31 cellular contexts compared by ENCODE assay signal in the genomic region with DNA sequence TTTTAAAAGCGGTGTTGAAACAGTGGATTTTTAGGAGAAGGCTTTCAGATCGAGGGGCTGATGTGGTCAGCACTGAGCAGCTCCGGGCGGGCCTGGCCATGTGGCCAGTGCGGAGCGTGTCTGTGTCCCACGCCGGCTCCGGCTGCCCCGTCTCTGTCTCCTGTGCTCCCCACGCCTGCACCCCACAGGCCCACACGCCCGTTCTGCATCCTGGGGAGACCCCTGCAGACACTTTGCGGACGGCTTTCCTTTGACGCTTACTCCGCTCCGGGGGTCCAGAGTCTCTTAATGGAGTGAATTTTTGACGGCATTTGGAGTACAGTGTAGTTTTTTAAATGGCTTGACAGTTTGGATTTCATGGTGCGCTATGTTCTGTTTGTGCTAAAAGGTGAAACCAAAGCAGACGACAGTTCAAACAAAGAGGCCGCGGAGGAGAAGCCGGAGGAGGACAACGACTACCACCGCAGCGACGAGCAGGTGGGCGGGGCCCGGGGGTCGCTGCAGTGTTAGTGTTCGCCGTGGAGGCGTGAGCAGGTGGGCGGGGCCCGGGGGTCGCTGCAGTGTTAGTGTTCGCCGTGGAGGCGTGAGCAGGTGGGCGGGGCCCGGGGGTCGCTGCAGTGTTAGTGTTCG. TPM values are rescaled to one million over a fixed set of nuclear protein-coding genes. Genes with fewer than 3 reads are reported as not detected.
DNase-seq lines count a peak whose midpoint lies in the region; ATAC-seq and TF ChIP-seq lines count a peak whose summit lies in the region.
"Had no signal": no experiment of that assay in that cellular context is flagged by ENCODE, and none has a peak within 500 bp of the region (broad histone marks: within the 10 kb centered on the region; RNA-seq: fewer than 3 reads in every experiment).

No MANE protein-coding gene starts in this region.

- peaks cover 4% of the 10 kb centered on the region for H3K4me1 Mint-ChIP-seq in type B pancreatic cell (ENCODE audit: unreplicated experiment)
- no peaks in the 10 kb centered on the region for H3K4me1 Mint-ChIP-seq in activated naive CD8-positive, alpha-beta T cell treated with anti-CD3 and anti-CD28 coated beads, Interleukin-2, amount 50 U/mL, for 24 hours

- H3K9me3 Mint-ChIP-seq in type B pancreatic cell = no peaks in the 10 kb centered on the region
- no peaks in the 10 kb centered on the region for H3K9me3 Mint-ChIP-seq in activated naive CD8-positive, alpha-beta T cell treated with anti-CD3 and anti-CD28 coated beads, Interleukin-2, amount 50 U/mL, for 24 hours
- H3K9me3 Mint-ChIP-seq: stimulated activated memory B cell treated with anti-CD40 and anti-IgM and Interleukin-4, amounts not matched to agents 10 μg/mL and 1 μg/mL and 100 μg/mL, for 72 hours had no signal

- H3K27ac ChIP-seq in cardiac muscle cell (peak overlapping the region; percentile 69), OCI-LY7 (ENCODE audit: low read depth, low read length, poor library complexity, severe bottlenecking) (peak overlapping the region; percentile 10), lower lobe of right lung (no peak overlapping the region)
- H3K27ac ChIP-seq: coronary artery, epithelial cell of prostate, left lung, PC-9, skin epidermis had no signal

- H3K27me3 Mint-ChIP-seq in type B pancreatic cell = no peaks in the 10 kb centered on the region
- no peaks in the 10 kb centered on the region for H3K27me3 Mint-ChIP-seq in activated naive CD8-positive, alpha-beta T cell treated with anti-CD3 and anti-CD28 coated beads, Interleukin-2, amount 50 U/mL, for 24 hours
- H3K27me3 Mint-ChIP-seq: activated naive CD8-positive, alpha-beta T cell; stimulated activated memory B cell treated with anti-CD40 and anti-IgM and Interleukin-4, amounts not matched to agents 10 μg/mL and 1 μg/mL and 100 μg/mL, for 72 hours had no signal

- DNase-seq in cardiac muscle cell (ENCODE audit: low read depth in 1 of 2, low spot score in 1 of 2) (no peak), cardiac septum (ENCODE audit: low spot score) (no peak), OCI-LY7 (ENCODE audit: low spot score) (no peak), lower lobe of right lung (no peak), type B pancreatic cell (ENCODE audit: extremely low spot score, unreplicated experiment) (no peak), NCI-H2171 treated with DMSO at 0.1 percent for 48 hours (lab: John Stamatoyannopoulos, UW) (no peak), NCI-H2081 (lab: John Stamatoyannopoulos, UW) (no peak)
- no peak for DNase-seq in activated naive CD8-positive, alpha-beta T cell treated with anti-CD3 and anti-CD28 coated beads, Interleukin-2, amount 50 U/mL, for 24 hours
- DNase-seq: activated CD8-positive, alpha-beta T cell treated with anti-CD3 and anti-CD28 coated beads, Interleukin-2, amount 10 ng/mL, durations not matched to agents 7 days and 5 days; anterior cingulate cortex; effector memory CD4-positive, alpha-beta T cell; hypothalamus; Kasumi-1; NCI-H1417; NCI-H2029 treated with DMSO at 0.1 percent for 48 hours; NCI-H226; NCI-H526 treated with DMSO at 0.1 percent for 48 hours; NK-92 treated with Interleukin-12 subunit alpha and Interleukin-12 subunit beta, amount 100 ng/mL, for 24 hours; occipital lobe; PC-9; SIG-M5 had no signal

- H3K36me3 ChIP-seq in cardiac muscle cell = peaks cover 7% of the 10 kb centered on the region
- H3K36me3 ChIP-seq in OCI-LY7 (ENCODE audit: insufficient read depth, low read length) = peaks cover 18% of the 10 kb centered on the region; the same call in 1 of the 2 replicates
- peaks cover 39% of the 10 kb centered on the region for H3K36me3 ChIP-seq in lower lobe of right lung

- H4K20me1 ChIP-seq in OCI-LY7 (ENCODE audit: insufficient read depth, low read length) = no peaks in the 10 kb centered on the region

- no peaks in the 10 kb centered on the region for H3K9me2 ChIP-seq in OCI-LY7 (ENCODE audit: insufficient read depth, low read length)

- BruUV-seq in OCI-LY7 (replicated peaks; lab: Mats Ljungman, UMichigan) = no TSS peak

- CTCF ChIA-PET in OCI-LY7 (lab: Charles Lee; ENCODE audit: unreplicated experiment) = no interaction called here

- H3K4me1 ChIP-seq in cardiac muscle cell (ENCODE audit: low read depth) = no peaks in the 10 kb centered on the region
- no peaks in the 10 kb centered on the region for H3K4me1 ChIP-seq in OCI-LY7 (ENCODE audit: insufficient read depth, low read length, poor library complexity, severe bottlenecking)
- H3K4me1 ChIP-seq in lower lobe of right lung = no peaks in the 10 kb centered on the region
- H3K4me1 ChIP-seq: BLaER1, left lung had no signal

- POLR2A ChIA-PET in OCI-LY7 (lab: Charles Lee) = no interaction called here

- H3K4me3 Mint-ChIP-seq in type B pancreatic cell = no peak overlapping the region
- no peak overlapping the region for H3K4me3 Mint-ChIP-seq in activated naive CD8-positive, alpha-beta T cell treated with anti-CD3 and anti-CD28 coated beads, Interleukin-2, amount 50 U/mL, for 24 hours
- H3K4me3 Mint-ChIP-seq: activated CD8-positive, alpha-beta T cell treated with anti-CD3 and anti-CD28 coated beads, Interleukin-2, amount 10 ng/mL, durations not matched to agents 7 days and 5 days; activated naive CD8-positive, alpha-beta T cell; stimulated activated memory B cell treated with anti-CD40 and anti-IgM and Interleukin-4, amounts not matched to agents 10 μg/mL and 1 μg/mL and 100 μg/mL, for 72 hours had no signal

- no peaks in the 10 kb centered on the region for H3K79me2 ChIP-seq in OCI-LY7 (ENCODE audit: insufficient read depth, low read depth, low read length)

- no peak overlapping the region for H3K4me3 ChIP-seq in cardiac muscle cell
- no peak overlapping the region for H3K4me3 ChIP-seq in OCI-LY7 (ENCODE audit: low read depth, low read length, poor library complexity, severe bottlenecking)
- no peak overlapping the region for H3K4me3 ChIP-seq in lower lobe of right lung
- H3K4me3 ChIP-seq: BLaER1, coronary artery, left lung, PC-9, skin epidermis had no signal

- peak overlapping the region; percentile 53 for H3K27ac Mint-ChIP-seq in type B pancreatic cell
- H3K27ac Mint-ChIP-seq in activated naive CD8-positive, alpha-beta T cell treated with anti-CD3 and anti-CD28 coated beads, Interleukin-2, amount 50 U/mL, for 24 hours = no peak overlapping the region
- H3K27ac Mint-ChIP-seq: activated naive CD8-positive, alpha-beta T cell; stimulated activated memory B cell treated with anti-CD40 and anti-IgM and Interleukin-4, amounts not matched to agents 10 μg/mL and 1 μg/mL and 100 μg/mL, for 72 hours had no signal

- H3K4me2 ChIP-seq in OCI-LY7 (ENCODE audit: low read length) = no peak overlapping the region
- H3K4me2 ChIP-seq: BLaER1, PC-9 had no signal

- no peak for TF ChIP-seq CTCF in cardiac muscle cell (IDR thresholded peaks at IDR 0.05; ENCODE audit: low read depth, low read length)
- no peak for TF ChIP-seq CTCF in OCI-LY7 (conservative IDR thresholded peaks at IDR 0.05; ENCODE audit: low read length)
- no peak for TF ChIP-seq CTCF in lower lobe of right lung (IDR thresholded peaks at IDR 0.05)
- TF ChIP-seq CTCF in type B pancreatic cell (conservative IDR thresholded peaks at IDR 0.05) = no peak

- H3K27me3 ChIP-seq in cardiac muscle cell (no peaks in the 10 kb centered on the region), lower lobe of right lung (ENCODE audit: low read depth) (no peaks in the 10 kb centered on the region)
- H3K27me3 ChIP-seq: BLaER1, left lung had no signal

- intact Hi-C loops in cardiac septum (cut with DNase I) (loop anchor here (5.0 kb wide), 1 partner anchor 243 kb away; a partner anchor contains a TSS), OCI-LY7 (cut with micrococcal nuclease; ENCODE audit: unreplicated experiment) (loop anchor here (5.0 kb wide), 2 partner anchors 148 to 502 kb away; no protein-coding TSS in a partner anchor), lower lobe of right lung (cut with DNase I) (no loop called here)

- no peak overlapping the region for H2AFZ ChIP-seq in OCI-LY7 (ENCODE audit: low read length)
- H2AFZ ChIP-seq: PC-9 had no signal

- no peaks in the 10 kb centered on the region for H3K9me3 ChIP-seq in cardiac muscle cell (ENCODE audit: low read depth)
- H3K9me3 ChIP-seq in OCI-LY7 (ENCODE audit: low read length) = no peaks in the 10 kb centered on the region
- no peaks in the 10 kb centered on the region for H3K9me3 ChIP-seq in lower lobe of right lung
- H3K9me3 ChIP-seq: BLaER1, left lung had no signal

- peaks cover 17% of the 10 kb centered on the region for H3K36me3 Mint-ChIP-seq in type B pancreatic cell
- H3K36me3 Mint-ChIP-seq in activated naive CD8-positive, alpha-beta T cell treated with anti-CD3 and anti-CD28 coated beads, Interleukin-2, amount 50 U/mL, for 24 hours (ENCODE audit: low read depth) = peaks cover 9% of the 10 kb centered on the region

- ATAC-seq in lower lobe of right lung = peak; percentile 23 to 39
- ATAC-seq in activated naive CD8-positive, alpha-beta T cell treated with anti-CD3 and anti-CD28 coated beads, Interleukin-2, amount 50 U/mL, for 24 hours = no peak
- ATAC-seq: activated CD8-positive, alpha-beta T cell treated with anti-CD3 and anti-CD28 coated beads, Interleukin-2, amount 10 ng/mL, durations not matched to agents 7 days and 5 days; HCT116; HepG2; left lung; stimulated activated memory B cell treated with anti-CD40 and anti-IgM and Interleukin-4, amounts not matched to agents 10 μg/mL and 1 μg/mL and 100 μg/mL, for 72 hours had no signal

RNA-seq across cellular contexts. Expression of a gene that starts 38.7 kb away (rescaled TPM):
- total RNA-seq in cardiac muscle cell (59.6 and 118 TPM in 2 replicates), cardiac septum (24.3 TPM), OCI-LY7 (2022) (45.9 and 50.2 TPM in 2 replicates), lower lobe of right lung (44.8 TPM), type B pancreatic cell (ENCODE audit: low replicate concordance) (64.3 and 66.7 TPM in 2 replicates)
- polyA plus RNA-seq in cardiac muscle cell = 28.1 and 32.8 TPM in 2 replicates
- total RNA-seq in OCI-LY7 (2014; rRNA removed; shearing (Covaris generic)) = 33.8 and 43.7 TPM in 2 replicates

RNA-seq across cellular contexts. Expression of a gene that starts 55.4 kb away (rescaled TPM):
- total RNA-seq in cardiac muscle cell (0.42 and 1.9 TPM in 2 replicates), cardiac septum (12.1 TPM), OCI-LY7 (2022) (not detected in 2 replicates), lower lobe of right lung (31.5 TPM), type B pancreatic cell (ENCODE audit: low replicate concordance) (2.5 and 3.3 TPM in 2 replicates)
- polyA plus RNA-seq in cardiac muscle cell = 0.47 and 2.3 TPM in 2 replicates
- total RNA-seq in OCI-LY7 (2014; rRNA removed; shearing (Covaris generic)) = not detected in 2 replicates
- total RNA-seq: myocyte had no signal
